In the genomic region with DNA sequence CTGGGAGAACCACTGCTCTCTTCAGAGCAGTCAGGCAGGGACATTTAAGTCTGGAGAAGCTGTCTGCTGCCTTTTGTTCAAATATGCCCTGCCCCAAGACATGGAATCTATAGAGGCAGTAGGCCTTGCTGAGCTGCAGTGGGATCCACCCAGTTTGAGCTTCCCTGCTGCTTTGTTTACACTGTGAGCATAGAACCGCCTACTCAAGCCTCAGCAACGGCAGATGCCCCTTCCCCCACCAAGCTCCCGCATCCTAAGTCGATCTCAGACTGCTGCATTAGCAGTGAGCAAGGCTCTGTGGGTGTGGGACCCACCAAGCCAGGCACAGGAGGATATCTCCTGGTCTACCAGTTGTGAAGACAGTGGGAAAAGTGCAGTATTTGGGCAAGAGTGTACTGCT, we compare ENCODE assay signal across 1 cellular context.
A peak's percentile ranks its signal among the peaks of the same experiment; 100 is the strongest.
TF ChIP-seq lines count a peak whose summit lies in the region.

No MANE protein-coding gene starts in this region.

TF ChIP-seq in K562, 482 proteins besides CTCF, POLR2A, EP300 and RAD21:
- peak; percentile 41; the same call in 1 of the 2 replicates for TF ChIP-seq EGR1 (conservative IDR thresholded peaks at IDR 0.05)
